Comparison of ENCODE assay signal across 1 cellular context in genomic region chr3:9978664-9979349, GRCh38.
TF ChIP-seq lines count a peak whose summit lies in the region.

No MANE protein-coding gene starts in this region.

TF ChIP-seq in K562, 482 proteins besides CTCF, POLR2A, EP300 and RAD21 (continued from another document and continues in another):
- TF ChIP-seq PRDM10 (IDR thresholded peaks at IDR 0.05; ENCODE audit: partially characterized antibody) (peak; percentile 70), HNRNPH1 (optimal IDR thresholded peaks at IDR 0.05; ENCODE audit: low read depth, low read length) (no peak), FOXK2 (conservative IDR thresholded peaks at IDR 0.05 in 1 of 2, IDR thresholded peaks at IDR 0.05 in 1 of 2; ENCODE audit: low read depth in 2 of 2) (peak; percentile 18 to 60; a peak in 2 of 4 replicates), CEBPB (tag; IDR thresholded peaks at IDR 0.05) (no peak), ATF1 (CRISPR knock-in tag; IDR thresholded peaks at IDR 0.05) (no peak), ATF1 (tag; IDR thresholded peaks at IDR 0.05) (no peak; the same call in 1 of the 2 replicates), FOXP1 (CRISPR knock-in tag; IDR thresholded peaks at IDR 0.05) (no peak), HNRNPL (IDR thresholded peaks at IDR 0.05; ENCODE audit: low read depth, low read length) (no peak), CHD2 (IDR thresholded peaks at IDR 0.05; ENCODE audit: low read depth, low read length) (0 out of 2 replicates have a peak, but pooled peaks have one; percentile 13), MAFG (tag; conservative IDR thresholded peaks at IDR 0.05) (0 out of 2 replicates have a peak, but pooled peaks have one; percentile 23), PBX2 (CRISPR knock-in tag; IDR thresholded peaks at IDR 0.05; ENCODE audit: low read depth) (no peak), PBX2 (tag; conservative IDR thresholded peaks at IDR 0.05; ENCODE audit: low read depth) (peak; percentile 26; the same call in 1 of the 2 replicates), RERE (CRISPR knock-in tag; IDR thresholded peaks at IDR 0.05; ENCODE audit: borderline replicate concordance) (no peak), ZNF277 (CRISPR knock-in tag; IDR thresholded peaks at IDR 0.05; ENCODE audit: borderline replicate concordance) (no peak), ZNF347 (CRISPR knock-in tag; IDR thresholded peaks at IDR 0.05; ENCODE audit: low read depth) (no peak), KAT7 (CRISPR knock-in tag; IDR thresholded peaks at IDR 0.05; ENCODE audit: borderline replicate concordance) (no peak), STAT5A (IDR thresholded peaks at IDR 0.05; ENCODE audit: borderline replicate concordance, low read length) (peak; percentile 93), FOXK1 (CRISPR knock-in tag; IDR thresholded peaks at IDR 0.05; ENCODE audit: borderline replicate concordance) (no peak), FOXJ2 (tag; IDR thresholded peaks at IDR 0.05) (no peak), PHB (CRISPR knock-in tag; IDR thresholded peaks at IDR 0.05) (no peak), IRF9 (tag; IDR thresholded peaks at IDR 0.05) (no peak; the same call in 1 of the 2 replicates), ZNF24 (IDR thresholded peaks at IDR 0.05) (no peak), EGR1 (conservative IDR thresholded peaks at IDR 0.05) (no peak), TRIM24 (IDR thresholded peaks at IDR 0.05) (peak; percentile 61 to 63; a peak in 2 of 4 replicates), ZNF518B (CRISPR knock-in tag; IDR thresholded peaks at IDR 0.05) (no peak), HDAC1 (IDR thresholded peaks at IDR 0.05) (peak in 1 of 2 experiments; percentile 81; a peak in 2 of 4 replicates), ZNF696 (CRISPR knock-in tag; conservative IDR thresholded peaks at IDR 0.05) (no peak), XRCC4 (IDR thresholded peaks at IDR 0.05; ENCODE audit: extremely low read depth, insufficient read depth, insufficient read length) (no peak), EZH2 (IDR thresholded peaks at IDR 0.05; ENCODE audit: borderline replicate concordance, low read depth, low read length) (no peak; the same call in 1 of the 2 replicates), HSF4 (CRISPR knock-in tag; IDR thresholded peaks at IDR 0.05; ENCODE audit: borderline replicate concordance) (no peak), NR2C1 (IDR thresholded peaks at IDR 0.05) (no peak), NR2C1 (tag; IDR thresholded peaks at IDR 0.05) (0 out of 2 replicates have a peak, but pooled peaks have one; percentile 14), ZNF707 (CRISPR knock-in tag; conservative IDR thresholded peaks at IDR 0.05) (no peak), MTA3 (IDR thresholded peaks at IDR 0.05; ENCODE audit: borderline replicate concordance) (peak; percentile 80), TAL1 (IDR thresholded peaks at IDR 0.05) (peak; percentile 95), HNRNPK (IDR thresholded peaks at IDR 0.05; ENCODE audit: low read depth, low read length, poor library complexity, severe bottlenecking) (no peak), ARID3A (IDR thresholded peaks at IDR 0.05; ENCODE audit: borderline replicate concordance, low read depth, low read length) (peak; percentile 87; the same call in 1 of the 2 replicates), ZNF175 (CRISPR knock-in tag; IDR thresholded peaks at IDR 0.05; ENCODE audit: low read depth) (peak; percentile 42; the same call in 1 of the 2 replicates), MCM2 (IDR thresholded peaks at IDR 0.05; ENCODE audit: low read depth) (no peak), ZNF75A (CRISPR knock-in tag; IDR thresholded peaks at IDR 0.05) (no peak), HDAC2 (IDR thresholded peaks at IDR 0.05) (peak; percentile 20), GMEB1 (CRISPR knock-in tag; IDR thresholded peaks at IDR 0.05) (no peak)
